11 cellular contexts compared by ENCODE assay signal in genomic region chr11:88555018-88555828, GRCh38.
A peak's percentile ranks its signal among the peaks of the same experiment; 100 is the strongest.
DNase-seq lines count a peak whose midpoint lies in the region; ATAC-seq and TF ChIP-seq lines count a peak whose summit lies in the region.
"Had no signal": no experiment of that assay in that cellular context is flagged by ENCODE, and none has a peak within 500 bp of the region (broad histone marks: within the 10 kb centered on the region; RNA-seq: fewer than 3 reads in every experiment).

No MANE protein-coding gene starts in this region.

- no peak overlapping the region for H3K4me3 Mint-ChIP-seq in chondrocyte (ENCODE audit: unreplicated experiment)
- H3K4me3 Mint-ChIP-seq: brain, WTC11 had no signal

- H3K27me3 Mint-ChIP-seq in chondrocyte (ENCODE audit: low read depth), result peaks cover 30% of the 10 kb centered on the region
- H3K27me3 Mint-ChIP-seq: brain had no signal

- DNase-seq in GM03348 (ENCODE audit: low spot score) (peak; percentile 69), RPMI7951 (ENCODE audit: low read depth) (peak; percentile 97), fibroblast of peridontal ligament (ENCODE audit: extremely low read depth) (peak; percentile 100), retinal pigment epithelial cell (ENCODE audit: low read depth) (peak; percentile 94), stomach (no peak), chondrocyte (ENCODE audit: low spot score) (no peak)

- ATAC-seq in GM19455 (IDR thresholded peaks at IDR 0.05; ENCODE audit: unreplicated experiment) (no peak), HG03095 (IDR thresholded peaks at IDR 0.05; ENCODE audit: unreplicated experiment) (no peak)
- ATAC-seq: WTC11 had no signal

- no peak for TF ChIP-seq EP300 in stomach (IDR thresholded peaks at IDR 0.05)

- no peaks in the 10 kb centered on the region for H3K9me3 Mint-ChIP-seq in chondrocyte (ENCODE audit: low read depth)
- H3K9me3 Mint-ChIP-seq: brain had no signal

- H3K27me3 ChIP-seq in stomach, result no peaks in the 10 kb centered on the region
- H3K27me3 ChIP-seq: tibial artery had no signal

- WGBS in stomach, 5 donors, result 67 to 80% (median 71%) methylated on average over 7 of the region's 7 CpGs

- no peak overlapping the region for H3K27ac Mint-ChIP-seq in chondrocyte (ENCODE audit: unreplicated experiment)
- H3K27ac Mint-ChIP-seq: WTC11 had no signal

- H3K36me3 ChIP-seq in stomach, result no peaks in the 10 kb centered on the region
- H3K36me3 ChIP-seq: tibial artery had no signal

- no peak for TF ChIP-seq POLR2A in stomach (IDR thresholded peaks at IDR 0.05)

- H3K27ac ChIP-seq in stomach, result no peak overlapping the region
- H3K27ac ChIP-seq: tibial artery had no signal

- TF ChIP-seq CTCF in retinal pigment epithelial cell (conservative IDR thresholded peaks at IDR 0.05; ENCODE audit: low read depth, low read length), result no peak
- no peak for TF ChIP-seq CTCF in stomach (IDR thresholded peaks at IDR 0.05)
- TF ChIP-seq CTCF in chondrocyte (IDR thresholded peaks at IDR 0.05), result no peak

- H3K4me1 ChIP-seq in stomach, result no peaks in the 10 kb centered on the region

- peaks cover 8% of the 10 kb centered on the region for H3K4me1 Mint-ChIP-seq in chondrocyte (ENCODE audit: low read depth)
- H3K4me1 Mint-ChIP-seq: brain had no signal

- no peaks in the 10 kb centered on the region for H3K36me3 Mint-ChIP-seq in chondrocyte (ENCODE audit: low read depth)
- H3K36me3 Mint-ChIP-seq: brain had no signal

- intact Hi-C loops in stomach (cut with DNase I; ENCODE audit: low total_unique reads), result no loop called here

- no peak overlapping the region for H3K4me3 ChIP-seq in retinal pigment epithelial cell (ENCODE audit: low read length)
- no peak overlapping the region for H3K4me3 ChIP-seq in stomach
- H3K4me3 ChIP-seq: tibial artery had no signal

- H3K9me3 ChIP-seq in stomach, result no peaks in the 10 kb centered on the region
- H3K9me3 ChIP-seq: tibial artery had no signal

Comparison
In these comparisons a context has a peak if more than half of its experiments do, and no peak if none do; other contexts are left out.
1. DNase-seq: peak in GM03348 (single experiment), RPMI7951 (single experiment), fibroblast of peridontal ligament (single experiment) and retinal pigment epithelial cell (single experiment); none in stomach (single experiment) and chondrocyte (single experiment).